Comparison of ENCODE assay signal across 1 cellular context in genomic region chr2:189582140-189582825, GRCh38.
TF ChIP-seq lines count a peak whose summit lies in the region.

No MANE protein-coding gene starts in this region.

TF ChIP-seq in SK-N-SH treated with all-trans-retinoic acid at 6 μM for 48 hours, 23 proteins besides CTCF, POLR2A, EP300 and RAD21 (continued from another document):
- TF ChIP-seq CREB5 (CRISPR knock-in tag; IDR thresholded peaks at IDR 0.05; ENCODE audit: low read depth): no peak
- no peak for TF ChIP-seq CSRNP3 (CRISPR knock-in tag; IDR thresholded peaks at IDR 0.05)
- no peak for TF ChIP-seq RARB (CRISPR knock-in tag; IDR thresholded peaks at IDR 0.05)
- TF ChIP-seq TOX (CRISPR knock-in tag; IDR thresholded peaks at IDR 0.05; ENCODE audit: borderline replicate concordance): no peak
- TF ChIP-seq ZFP3 (CRISPR knock-in tag; IDR thresholded peaks at IDR 0.05): no peak
TF ChIP-seq in SK-N-SH treated with all-trans-retinoic acid at 6 μM for 48 hours: peak in this region for 0.
